Comparison of ENCODE assay signal across 16 cellular contexts in genomic region chr1:5661196-5662130, GRCh38.
"Had no signal": no experiment of that assay in that cellular context is flagged by ENCODE, and none has a peak within 500 bp of the region (broad histone marks: within the 10 kb centered on the region; RNA-seq: fewer than 3 reads in every experiment).

No MANE protein-coding gene starts in this region.

- ATAC-seq: activated CD8-positive, alpha-beta T cell treated with anti-CD3 and anti-CD28 coated beads for 36 hours; activated naive CD4-positive, alpha-beta T cell treated with anti-CD3 and anti-CD28 coated beads, Interleukin-2, amount 50 U/mL, for 72 hours; activated T-cell treated with anti-CD3 and anti-CD28 coated beads, Interleukin-2, amount 50 U/mL, for 4 hours; foreskin keratinocyte; stimulated activated effector memory CD8-positive, alpha-beta T cell treated with anti-CD3 and anti-CD28 coated beads, Interleukin-12 subunit alpha, Interleukin-12 subunit beta, amount 100 ng/mL, for 72 hours; WTC11 had no signal

- H3K4me1 ChIP-seq: foreskin keratinocyte had no signal

- H3K27ac ChIP-seq: foreskin keratinocyte, ovary, thoracic aorta had no signal

- H3K9me3 ChIP-seq: ovary, thoracic aorta had no signal

- H3K36me3 ChIP-seq: ovary, thoracic aorta had no signal

- H3K27me3 ChIP-seq: foreskin keratinocyte, ovary had no signal

- H3K4me3 ChIP-seq: lung, ovary, thoracic aorta had no signal

- DNase-seq: activated CD4-positive, alpha-beta T cell treated with anti-CD3 and anti-CD28 coated beads for 4 hours; activated CD8-positive, alpha-beta T cell treated with anti-CD3 and anti-CD28 coated beads for 36 hours; activated gamma-delta T cell; activated T-cell treated with anti-CD3 and anti-CD28 coated beads, Interleukin-2, amount 50 U/mL, for 4 hours; cortex of kidney; effector CD8-positive, alpha-beta T cell; foreskin keratinocyte; immature natural killer cell; midbrain; ovary; T-helper 2 cell had no signal
